8 cellular contexts compared by ENCODE assay signal in genomic region chr1:154998818-154999650, GRCh38. TPM values are rescaled to one million over a fixed set of nuclear protein-coding genes. Genes with fewer than 3 reads are reported as not detected.
DNase-seq lines count a peak whose midpoint lies in the region; ATAC-seq lines count a peak whose summit lies in the region.

No MANE protein-coding gene starts in this region.

- CTCF ChIA-PET in activated naive CD4-positive, alpha-beta T cell treated with anti-CD3 and anti-CD28 coated beads, Interleukin-2, amount 10 ng/mL, durations not matched to agents 7 days and 5 days (lab: Charles Lee), result interaction anchor here (1.0 to 8.8 kb wide), 18 partner anchors 9 to 87 kb away, joined by 3 to 72 read pairs (median 6); partner anchors contain the start of genes CKS1B, FLAD1, PBXIP1 and PMVK

- peaks cover 43% of the 10 kb centered on the region for H3K4me1 Mint-ChIP-seq in activated naive CD4-positive, alpha-beta T cell treated with anti-CD3 and anti-CD28 coated beads, Interleukin-2, amount 10 ng/mL, durations not matched to agents 7 days and 5 days

- peaks cover 4% of the 10 kb centered on the region for H3K27me3 Mint-ChIP-seq in activated naive CD4-positive, alpha-beta T cell treated with anti-CD3 and anti-CD28 coated beads, Interleukin-2, amount 10 ng/mL, durations not matched to agents 7 days and 5 days

- peak overlapping the region; percentile 92 for H3K4me3 Mint-ChIP-seq in activated naive CD4-positive, alpha-beta T cell treated with anti-CD3 and anti-CD28 coated beads, Interleukin-2, amount 10 ng/mL, durations not matched to agents 7 days and 5 days

- no peaks in the 10 kb centered on the region for H3K9me3 ChIP-seq in HUES6 (ENCODE audit: control insufficient read depth, insufficient read depth, low read depth, low read length)

- H3K27me3 ChIP-seq in HUES6 (ENCODE audit: control insufficient read depth, insufficient read depth, low read length), result no peaks in the 10 kb centered on the region

- H3K9me3 Mint-ChIP-seq in activated naive CD4-positive, alpha-beta T cell treated with anti-CD3 and anti-CD28 coated beads, Interleukin-2, amount 10 ng/mL, durations not matched to agents 7 days and 5 days, result no peaks in the 10 kb centered on the region

- peak overlapping the region; percentile 85 for H3K27ac Mint-ChIP-seq in activated naive CD4-positive, alpha-beta T cell treated with anti-CD3 and anti-CD28 coated beads, Interleukin-2, amount 10 ng/mL, durations not matched to agents 7 days and 5 days

- H3K4me1 ChIP-seq in HUES6 (ENCODE audit: control insufficient read depth, insufficient read depth, low read length), result peaks cover 7% of the 10 kb centered on the region; the same call in 1 of the 2 replicates

- DNase-seq in COLO829 (ENCODE audit: low spot score) (peak; percentile 86), SHP77 (lab: John Stamatoyannopoulos, UW) (peak; percentile 87 to 89), Right ventricle myocardium inferior (ENCODE audit: missing footprints) (peak; percentile 86), posterior cingulate gyrus (peak; percentile 15 to 93 (median 69)), H4 (ENCODE audit: low spot score) (no peak)
- DNase-seq in activated naive CD4-positive, alpha-beta T cell treated with anti-CD3 and anti-CD28 coated beads, Interleukin-2, amount 10 ng/mL, durations not matched to agents 7 days and 5 days, result peak; percentile 76

- no peak for ATAC-seq in Right ventricle myocardium inferior
- no peak for ATAC-seq in GM21515 (IDR thresholded peaks at IDR 0.05; ENCODE audit: unreplicated experiment)

- H3K4me3 ChIP-seq in HUES6 (ENCODE audit: low read depth, low read length), result peak overlapping the region; percentile 68

- H3K9ac ChIP-seq in HUES6 (ENCODE audit: low read length), result no peak overlapping the region

- H3K36me3 ChIP-seq in HUES6 (ENCODE audit: control insufficient read depth, insufficient read depth, low read length), result no peaks in the 10 kb centered on the region

- H3K27ac ChIP-seq in HUES6 (ENCODE audit: low read depth, low read length), result no peak overlapping the region

- intact Hi-C loops in Right ventricle myocardium inferior (cut with DNase I), result no loop called here
- intact Hi-C loops in posterior cingulate gyrus (cut with DNase I), result loop anchor here (5.0 kb wide), 1 partner anchor 37 kb away; the partner anchor contains the start of gene PYGO2

- peaks cover 4% of the 10 kb centered on the region for H3K36me3 Mint-ChIP-seq in activated naive CD4-positive, alpha-beta T cell treated with anti-CD3 and anti-CD28 coated beads, Interleukin-2, amount 10 ng/mL, durations not matched to agents 7 days and 5 days

RNA-seq across cellular contexts. Expression of gene ZBTB7B, which starts 3.6 kb away (rescaled TPM):
- 53.3 TPM for total RNA-seq in Right ventricle myocardium inferior
- total RNA-seq in H4 (2014; rRNA removed; shearing (Covaris generic)), result 8.3 and 10.6 TPM in 2 replicates

RNA-seq across cellular contexts. Expression of gene LENEP, which starts 5.6 kb away (rescaled TPM):
- total RNA-seq in Right ventricle myocardium inferior, result not detected
- not detected in 2 replicates for total RNA-seq in H4 (2014; rRNA removed; shearing (Covaris generic))

RNA-seq across cellular contexts. Expression of gene FLAD1, which starts 15.9 kb away (rescaled TPM):
- total RNA-seq in Right ventricle myocardium inferior, result 30.8 TPM
- 31.4 and 37.9 TPM in 2 replicates for total RNA-seq in H4 (2014; rRNA removed; shearing (Covaris generic))

RNA-seq across cellular contexts. Expression of gene CKS1B, which starts 24.6 kb away (rescaled TPM):
- 22.2 TPM for total RNA-seq in Right ventricle myocardium inferior
- 170 and 248 TPM in 2 replicates for total RNA-seq in H4 (2014; rRNA removed; shearing (Covaris generic))

RNA-seq across cellular contexts. Expression of gene SHC1, which starts 28.5 kb away (rescaled TPM):
- total RNA-seq in Right ventricle myocardium inferior, result 60.4 TPM
- 163 and 170 TPM in 2 replicates for total RNA-seq in H4 (2014; rRNA removed; shearing (Covaris generic))
